ENCODE assay signal across 3 cellular contexts in genomic region chr14:104572668-104573067, GRCh38.
TF ChIP-seq lines count a peak whose summit lies in the region.

No MANE protein-coding gene starts in this region.

TF ChIP-seq in HEK293, 187 proteins besides CTCF, POLR2A, EP300 and RAD21:
- no peak for TF ChIP-seq ZNF112 (tag by site-specific recombination; IDR thresholded peaks at IDR 0.05)
- TF ChIP-seq SETDB1 (IDR thresholded peaks at IDR 0.05; ENCODE audit: insufficient read length, low read length) = no peak
- no peak for TF ChIP-seq ZBTB21 (tag by site-specific recombination; IDR thresholded peaks at IDR 0.05)
- no peak for TF ChIP-seq ZNF423 (tag by site-specific recombination; IDR thresholded peaks at IDR 0.05)
- no peak for TF ChIP-seq ZNF548 (tag by site-specific recombination; IDR thresholded peaks at IDR 0.05)
- no peak for TF ChIP-seq ZNF184 (tag by site-specific recombination; IDR thresholded peaks at IDR 0.05)
- no peak for TF ChIP-seq ZNF639 (tag by site-specific recombination; IDR thresholded peaks at IDR 0.05)
- 0 out of 2 replicates have a peak, but pooled peaks have one; percentile 28 for TF ChIP-seq ZFP69B (tag by site-specific recombination; IDR thresholded peaks at IDR 0.05)
- TF ChIP-seq ZFHX2 (tag by site-specific recombination; conservative IDR thresholded peaks at IDR 0.05) = no peak
- 0 out of 2 replicates have a peak, but pooled peaks have one; percentile 23 for TF ChIP-seq ZBTB17 (tag by site-specific recombination; IDR thresholded peaks at IDR 0.05)
- TF ChIP-seq ZSCAN18 (tag by site-specific recombination; IDR thresholded peaks at IDR 0.05) = no peak

TF ChIP-seq in WTC11, 78 proteins besides CTCF, POLR2A, EP300 and RAD21:
- TF ChIP-seq ZBTB21 (CRISPR knock-in tag; IDR thresholded peaks at IDR 0.05; ENCODE audit: borderline replicate concordance) (no peak), ATF6 (CRISPR knock-in tag; IDR thresholded peaks at IDR 0.05) (no peak), AFF4 (CRISPR knock-in tag; IDR thresholded peaks at IDR 0.05; ENCODE audit: borderline replicate concordance) (no peak)

TF ChIP-seq in H1, 55 proteins besides CTCF, POLR2A, EP300 and RAD21:
- no peak for TF ChIP-seq ATF3 (IDR thresholded peaks at IDR 0.05; ENCODE audit: insufficient read depth, low read depth, low read length)
- TF ChIP-seq SP2 (IDR thresholded peaks at IDR 0.05; ENCODE audit: low read length) = no peak
- no peak for TF ChIP-seq SP1 (IDR thresholded peaks at IDR 0.05; ENCODE audit: low read depth, low read length)
- TF ChIP-seq TCF12 (IDR thresholded peaks at IDR 0.05; ENCODE audit: low read depth, low read length) = no peak
- TF ChIP-seq CTBP2 (IDR thresholded peaks at IDR 0.05; ENCODE audit: borderline replicate concordance, insufficient read depth, insufficient read length, low read length) = no peak
- no peak for TF ChIP-seq RNF2 (IDR thresholded peaks at IDR 0.05; ENCODE audit: borderline replicate concordance, low read depth, low read length, missing control alignments, poor library complexity, severe bottlenecking)
- TF ChIP-seq YY1 (IDR thresholded peaks at IDR 0.05; ENCODE audit: low read depth, low read length) = no peak
- no peak for TF ChIP-seq HDAC2 (IDR thresholded peaks at IDR 0.05; ENCODE audit: borderline replicate concordance in 1 of 2, low read depth in 2 of 2, low read length in 2 of 2)
- TF ChIP-seq HDAC6 (IDR thresholded peaks at IDR 0.05; ENCODE audit: low read depth, low read length) = no peak
- TF ChIP-seq USF2 (IDR thresholded peaks at IDR 0.05; ENCODE audit: low read length) = no peak
- TF ChIP-seq ZNF274 (IDR thresholded peaks at IDR 0.05; ENCODE audit: borderline replicate concordance, extremely low read depth, low read length) = no peak
- TF ChIP-seq E2F6 (IDR thresholded peaks at IDR 0.05) = no peak
- TF ChIP-seq MAFK (IDR thresholded peaks at IDR 0.05; ENCODE audit: low read depth, low read length) = no peak
- TF ChIP-seq SP4 (IDR thresholded peaks at IDR 0.05; ENCODE audit: low read length) = no peak
- TF ChIP-seq CBX5 (IDR thresholded peaks at IDR 0.05; ENCODE audit: low read depth, low read length) = no peak
- TF ChIP-seq CHD7 (IDR thresholded peaks at IDR 0.05; ENCODE audit: insufficient replicate concordance, low read length) = no peak
